ENCODE assay signal across 1 cellular context in the genomic region with DNA sequence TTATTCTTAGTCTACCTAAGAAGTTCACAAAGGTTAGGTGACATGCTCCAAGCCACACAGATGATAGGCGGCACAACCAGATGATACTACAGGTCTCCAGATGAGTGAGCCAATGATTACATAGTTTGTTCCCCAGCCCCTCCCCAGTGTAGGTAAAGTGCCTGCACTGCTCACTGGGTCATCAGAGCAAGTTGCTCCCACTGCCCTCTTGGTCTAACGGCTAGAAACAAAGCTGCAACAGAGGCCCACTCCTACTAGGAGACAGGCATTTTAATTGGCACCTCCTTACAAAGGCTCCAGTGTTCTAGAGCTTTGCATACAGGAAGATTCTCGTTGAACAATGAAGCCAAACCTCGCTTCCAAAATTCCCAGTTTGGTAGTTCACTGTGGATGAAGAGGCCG.
TF ChIP-seq lines count a peak whose summit lies in the region.

No MANE protein-coding gene starts in this region.

TF ChIP-seq in IMR-90, 13 proteins besides CTCF, POLR2A, EP300 and RAD21:
- TF ChIP-seq MXI1 (IDR thresholded peaks at IDR 0.05; ENCODE audit: borderline replicate concordance, low read depth, low read length): no peak
- TF ChIP-seq BHLHE40 (IDR thresholded peaks at IDR 0.05; ENCODE audit: low read depth, low read length): no peak
- TF ChIP-seq CEBPB (IDR thresholded peaks at IDR 0.05; ENCODE audit: low read depth, low read length): no peak
- TF ChIP-seq, protein P1, sequence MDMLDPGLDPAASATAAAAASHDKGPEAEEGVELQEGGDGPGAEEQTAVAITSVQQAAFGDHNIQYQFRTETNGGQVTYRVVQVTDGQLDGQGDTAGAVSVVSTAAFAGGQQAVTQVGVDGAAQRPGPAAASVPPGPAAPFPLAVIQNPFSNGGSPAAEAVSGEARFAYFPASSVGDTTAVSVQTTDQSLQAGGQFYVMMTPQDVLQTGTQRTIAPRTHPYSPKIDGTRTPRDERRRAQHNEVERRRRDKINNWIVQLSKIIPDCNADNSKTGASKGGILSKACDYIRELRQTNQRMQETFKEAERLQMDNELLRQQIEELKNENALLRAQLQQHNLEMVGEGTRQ (IDR thresholded peaks at IDR 0.05; ENCODE audit: low read depth, low read length): no peak
- no peak for TF ChIP-seq SMC3 (IDR thresholded peaks at IDR 0.05; ENCODE audit: low read depth, low read length)
- no peak for TF ChIP-seq MAFK (IDR thresholded peaks at IDR 0.05; ENCODE audit: low read depth, low read length)
- TF ChIP-seq RFX5 (IDR thresholded peaks at IDR 0.05; ENCODE audit: low read depth, low read length): no peak
- no peak for TF ChIP-seq FOS (IDR thresholded peaks at IDR 0.05; ENCODE audit: low read depth, low read length)
- TF ChIP-seq RCOR1 (IDR thresholded peaks at IDR 0.05; ENCODE audit: insufficient replicate concordance, low read length): no peak
- TF ChIP-seq, protein P2, sequence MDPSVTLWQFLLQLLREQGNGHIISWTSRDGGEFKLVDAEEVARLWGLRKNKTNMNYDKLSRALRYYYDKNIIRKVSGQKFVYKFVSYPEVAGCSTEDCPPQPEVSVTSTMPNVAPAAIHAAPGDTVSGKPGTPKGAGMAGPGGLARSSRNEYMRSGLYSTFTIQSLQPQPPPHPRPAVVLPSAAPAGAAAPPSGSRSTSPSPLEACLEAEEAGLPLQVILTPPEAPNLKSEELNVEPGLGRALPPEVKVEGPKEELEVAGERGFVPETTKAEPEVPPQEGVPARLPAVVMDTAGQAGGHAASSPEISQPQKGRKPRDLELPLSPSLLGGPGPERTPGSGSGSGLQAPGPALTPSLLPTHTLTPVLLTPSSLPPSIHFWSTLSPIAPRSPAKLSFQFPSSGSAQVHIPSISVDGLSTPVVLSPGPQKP (IDR thresholded peaks at IDR 0.05; ENCODE audit: borderline replicate concordance, low read depth, low read length): no peak
- TF ChIP-seq MAZ (IDR thresholded peaks at IDR 0.05; ENCODE audit: borderline replicate concordance, low read depth, low read length): no peak
- TF ChIP-seq NFE2L2 (IDR thresholded peaks at IDR 0.05; ENCODE audit: low read depth, low read length): no peak
- no peak for TF ChIP-seq CHD1 (IDR thresholded peaks at IDR 0.05; ENCODE audit: low read depth, low read length)
TF ChIP-seq in IMR-90: peak in this region for 0.
